In the genomic region with DNA sequence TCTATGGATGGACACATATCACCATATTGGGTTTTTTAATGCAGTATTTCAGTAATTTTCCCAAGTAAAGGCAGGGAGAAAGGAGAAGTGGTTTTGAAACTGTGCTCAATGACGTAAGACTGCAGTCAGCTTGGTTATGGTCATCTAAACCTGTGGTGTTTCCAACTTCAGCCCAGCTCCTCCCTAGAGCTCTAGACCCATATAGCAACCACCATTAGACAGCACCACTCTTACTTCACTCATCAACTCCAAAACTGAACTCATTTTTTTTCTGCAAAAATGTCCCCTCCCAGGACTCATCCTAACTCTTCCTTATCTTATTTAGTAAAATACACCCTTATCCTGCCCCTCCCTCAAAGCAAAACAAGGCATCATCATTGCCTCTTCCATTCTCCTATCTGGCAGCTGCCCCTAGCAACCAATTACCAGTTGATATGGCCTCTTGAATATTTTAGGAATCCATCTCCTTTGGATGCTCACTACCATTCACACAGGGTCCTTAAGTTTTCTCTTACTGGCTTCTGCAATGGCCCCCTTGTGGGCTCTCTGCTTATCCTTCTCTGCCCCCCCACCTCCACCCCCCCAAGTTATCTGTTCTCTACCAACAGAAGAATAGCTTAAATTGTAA, we compare ENCODE assay signal across 8 cellular contexts. TPM values are rescaled to one million over a fixed set of nuclear protein-coding genes. Genes with fewer than 3 reads are reported as not detected.
DNase-seq lines count a peak whose midpoint lies in the region; ATAC-seq and TF ChIP-seq lines count a peak whose summit lies in the region.

No MANE protein-coding gene starts in this region.

- H3K9me2 ChIP-seq in OCI-LY7 (ENCODE audit: insufficient read depth, low read length): no peaks in the 10 kb centered on the region

- H3K9me3 ChIP-seq in BLaER1 treated with 17β-estradiol and CSF1 and Interleukin-3, amounts not matched to agents 10 nM and 100 nM (replicated peaks in 1 of 11): no peaks in the 10 kb centered on the region
- H3K9me3 ChIP-seq in OCI-LY7 (ENCODE audit: low read length): no peaks in the 10 kb centered on the region

- intact Hi-C loops in OCI-LY7 (cut with micrococcal nuclease; ENCODE audit: unreplicated experiment): loop anchor here (2.0 to 5.0 kb wide), 4 partner anchors 55 to 510 kb away; a partner anchor contains a TSS

- H3K9ac ChIP-seq in BLaER1 treated with 17β-estradiol and CSF1 and Interleukin-3, amounts not matched to agents 10 nM and 100 nM: peak overlapping the region in 4 of 11 experiments; percentile 94 to 99 (median 96); a peak in 7 of 22 replicates

- DNase-seq in OCI-LY7 (ENCODE audit: low spot score): no peak
- no peak for DNase-seq in fibroblast of pulmonary artery (ENCODE audit: low read depth)
- no peak for DNase-seq in H4 (ENCODE audit: low spot score)
- DNase-seq in DMS114 treated with DMSO at 0.1 percent for 48 hours (lab: John Stamatoyannopoulos, UW; ENCODE audit: unreplicated experiment): no peak
- DNase-seq in GM03348 (ENCODE audit: low spot score): no peak

- H3K4me2 ChIP-seq in BLaER1 treated with 17β-estradiol and CSF1 and Interleukin-3, amounts not matched to agents 10 nM and 100 nM: peak overlapping the region; percentile 77 to 99 (median 96)
- H3K4me2 ChIP-seq in OCI-LY7 (ENCODE audit: low read length): peak overlapping the region; percentile 91

- POLR2A ChIA-PET in OCI-LY7 (lab: Charles Lee): interaction anchor here (0.5 to 2.0 kb wide), 11 partner anchors 10 to 503 kb away, joined by 3 to 13 read pairs (median 3); a partner anchor contains a TSS

- TF ChIP-seq CTCF in OCI-LY7 (conservative IDR thresholded peaks at IDR 0.05; ENCODE audit: low read length) (0 out of 2 replicates have a peak, but pooled peaks have one; percentile 15), fibroblast of pulmonary artery (IDR thresholded peaks at IDR 0.05; ENCODE audit: low read length, missing control alignments) (no peak)

- BruUV-seq in OCI-LY7 (replicated peaks; lab: Mats Ljungman, UMichigan): no TSS peak

- peak overlapping the region in 6 of 11 experiments; percentile 90 to 99 (median 96); a peak in 11 of 22 replicates for H3K27ac ChIP-seq in BLaER1 treated with 17β-estradiol and CSF1 and Interleukin-3, amounts not matched to agents 10 nM and 100 nM
- no peak overlapping the region for H3K27ac ChIP-seq in OCI-LY7 (ENCODE audit: low read depth, low read length, poor library complexity, severe bottlenecking)

- peak; percentile 28 for ATAC-seq in GM21576 (IDR thresholded peaks at IDR 0.05; ENCODE audit: unreplicated experiment)
- ATAC-seq in GM21515 (IDR thresholded peaks at IDR 0.05; ENCODE audit: unreplicated experiment): no peak

- H3K36me3 ChIP-seq in BLaER1 treated with 17β-estradiol and CSF1 and Interleukin-3, amounts not matched to agents 10 nM and 100 nM: peaks cover 0 to 8% (median 0%) of the 10 kb centered on the region in 11 experiments; a peak in 4 of 22 replicates
- no peaks in the 10 kb centered on the region for H3K36me3 ChIP-seq in OCI-LY7 (ENCODE audit: insufficient read depth, low read length)

- H3K4me3 ChIP-seq in BLaER1 treated with 17β-estradiol and CSF1 and Interleukin-3, amounts not matched to agents 10 nM and 100 nM: peak overlapping the region in 5 of 10 experiments; percentile 93 to 99 (median 94); a peak in 8 of 20 replicates
- H3K4me3 ChIP-seq in OCI-LY7 (ENCODE audit: low read depth, low read length, poor library complexity, severe bottlenecking) (peak overlapping the region; percentile 86), fibroblast of pulmonary artery (replicated peaks; ENCODE audit: low read depth, low read length) (peak overlapping the region; percentile 99)

- peaks cover 0 to 28% (median 20%) of the 10 kb centered on the region in 11 experiments; a peak in 12 of 22 replicates for H4K20me1 ChIP-seq in BLaER1 treated with 17β-estradiol and CSF1 and Interleukin-3, amounts not matched to agents 10 nM and 100 nM
- peaks cover 18% of the 10 kb centered on the region for H4K20me1 ChIP-seq in OCI-LY7 (ENCODE audit: insufficient read depth, low read length)

- peaks cover 35 to 55% (median 41%) of the 10 kb centered on the region in 10 experiments for H3K4me1 ChIP-seq in BLaER1 treated with 17β-estradiol and CSF1 and Interleukin-3, amounts not matched to agents 10 nM and 100 nM
- H3K4me1 ChIP-seq in OCI-LY7 (ENCODE audit: insufficient read depth, low read length, poor library complexity, severe bottlenecking): peaks cover 27% of the 10 kb centered on the region

- H3K79me2 ChIP-seq in OCI-LY7 (ENCODE audit: insufficient read depth, low read depth, low read length): peaks cover 29% of the 10 kb centered on the region

- H2AFZ ChIP-seq in OCI-LY7 (ENCODE audit: low read length): no peak overlapping the region

- H3K27me3 ChIP-seq in BLaER1 treated with 17β-estradiol and CSF1 and Interleukin-3, amounts not matched to agents 10 nM and 100 nM: no peaks in the 10 kb centered on the region

- CTCF ChIA-PET in OCI-LY7 (lab: Charles Lee; ENCODE audit: unreplicated experiment): interaction anchor here (0.8 to 1.1 kb wide), 3 partner anchors 55 to 124 kb away, joined by 3 read pairs; no protein-coding TSS in a partner anchor

RNA-seq across cellular contexts. Expression of a gene that starts 1.5 kb away (rescaled TPM):
- total RNA-seq in OCI-LY7 (2014; rRNA removed; shearing (Covaris generic)): 5.7 and 6.4 TPM in 2 replicates
- 31.0 TPM in 2 replicates for total RNA-seq in OCI-LY7 (2022)
- 15.4 and 19.6 TPM in 2 replicates for total RNA-seq in H4 (2014; rRNA removed; shearing (Covaris generic))

RNA-seq across cellular contexts. Expression of a gene that starts 55.7 kb away (rescaled TPM):
- 25.5 and 37.5 TPM in 2 replicates for total RNA-seq in OCI-LY7 (2014; rRNA removed; shearing (Covaris generic))
- 17.3 and 19.1 TPM in 2 replicates for total RNA-seq in OCI-LY7 (2022)
- total RNA-seq in H4 (2014; rRNA removed; shearing (Covaris generic)): 56.8 and 85.4 TPM in 2 replicates
